8 cellular contexts compared by ENCODE assay signal in genomic region chr9:92963831-92964606, GRCh38.
DNase-seq lines count a peak whose midpoint lies in the region; ATAC-seq and TF ChIP-seq lines count a peak whose summit lies in the region.

No MANE protein-coding gene starts in this region.

- H3K4me3 Mint-ChIP-seq in memory B cell: peak overlapping the region; percentile 100
- H3K4me3 Mint-ChIP-seq in stimulated activated naive CD8-positive, alpha-beta T cell treated with anti-CD3 and anti-CD28 coated beads, Interleukin-15, Interleukin-2, amounts not matched to agents 100 ng/mL and 50 ng/mL, for 24 hours: peak overlapping the region; percentile 96

- peaks cover 6% of the 10 kb centered on the region for H3K9me3 ChIP-seq in OCI-LY3 (ENCODE audit: insufficient read depth, low read length)

- ATAC-seq in GM18502 (IDR thresholded peaks at IDR 0.05; ENCODE audit: poor library complexity, unreplicated experiment): peak; percentile 78
- peak; percentile 78 for ATAC-seq in HG02798 (IDR thresholded peaks at IDR 0.05; ENCODE audit: poor library complexity, unreplicated experiment)
- peak; percentile 84 for ATAC-seq in memory B cell (ENCODE audit: low read depth)

- no peak for TF ChIP-seq CTCF in OCI-LY3 (IDR thresholded peaks at IDR 0.05; ENCODE audit: low read depth, low read length)

- peak; percentile 78 for DNase-seq in activated effector memory CD4-positive, alpha-beta T cell treated with Interleukin-2 at 50 U/mL for 16 hours
- DNase-seq in memory B cell (ENCODE audit: low spot score in 2 of 2): peak; percentile 55 to 62
- DNase-seq in T1000 (lab: John Stamatoyannopoulos, UW): no peak
- no peak for DNase-seq in AG08395 (ENCODE audit: low spot score)

- H3K4me2 ChIP-seq in OCI-LY3 (ENCODE audit: low read length): peak overlapping the region; percentile 97

- H3K27ac ChIP-seq in OCI-LY3 (ENCODE audit: low read length): peak overlapping the region; percentile 64

- peak overlapping the region; percentile 58 for H2AFZ ChIP-seq in OCI-LY3 (ENCODE audit: low read depth, low read length)

- H3K27ac Mint-ChIP-seq in memory B cell: peak overlapping the region; percentile 99
- H3K27ac Mint-ChIP-seq in stimulated activated naive CD8-positive, alpha-beta T cell treated with anti-CD3 and anti-CD28 coated beads, Interleukin-15, Interleukin-2, amounts not matched to agents 100 ng/mL and 50 ng/mL, for 24 hours: peak overlapping the region; percentile 99

- peaks cover 39% of the 10 kb centered on the region for H3K4me1 ChIP-seq in OCI-LY3 (ENCODE audit: low read length)

- peaks cover 51% of the 10 kb centered on the region for H3K4me1 Mint-ChIP-seq in memory B cell
- H3K4me1 Mint-ChIP-seq in stimulated activated naive CD8-positive, alpha-beta T cell treated with anti-CD3 and anti-CD28 coated beads, Interleukin-15, Interleukin-2, amounts not matched to agents 100 ng/mL and 50 ng/mL, for 24 hours (ENCODE audit: low read depth): peaks cover 75% of the 10 kb centered on the region

- no peaks in the 10 kb centered on the region for H3K36me3 ChIP-seq in OCI-LY3 (replicated peaks; ENCODE audit: low read depth, low read length)

- no peaks in the 10 kb centered on the region for H3K9me3 Mint-ChIP-seq in memory B cell
- H3K9me3 Mint-ChIP-seq in stimulated activated naive CD8-positive, alpha-beta T cell treated with anti-CD3 and anti-CD28 coated beads, Interleukin-15, Interleukin-2, amounts not matched to agents 100 ng/mL and 50 ng/mL, for 24 hours: peaks cover 4% of the 10 kb centered on the region

- peak overlapping the region; percentile 84 for H3K4me3 ChIP-seq in OCI-LY3 (ENCODE audit: low read length)

- no peaks in the 10 kb centered on the region for H3K27me3 ChIP-seq in OCI-LY3 (ENCODE audit: low read depth, low read length)

- H4K20me1 ChIP-seq in OCI-LY3 (ENCODE audit: insufficient read depth, low read length): peaks cover 4% of the 10 kb centered on the region; the same call in 1 of the 2 replicates

- H3K9ac ChIP-seq in OCI-LY3 (ENCODE audit: low read length): peak overlapping the region; percentile 78

- peaks cover 11% of the 10 kb centered on the region for H3K36me3 Mint-ChIP-seq in memory B cell
- peaks cover 35% of the 10 kb centered on the region for H3K36me3 Mint-ChIP-seq in stimulated activated naive CD8-positive, alpha-beta T cell treated with anti-CD3 and anti-CD28 coated beads, Interleukin-15, Interleukin-2, amounts not matched to agents 100 ng/mL and 50 ng/mL, for 24 hours (ENCODE audit: low read depth)

- H3K27me3 Mint-ChIP-seq in memory B cell: no peaks in the 10 kb centered on the region
- H3K27me3 Mint-ChIP-seq in stimulated activated naive CD8-positive, alpha-beta T cell treated with anti-CD3 and anti-CD28 coated beads, Interleukin-15, Interleukin-2, amounts not matched to agents 100 ng/mL and 50 ng/mL, for 24 hours: no peaks in the 10 kb centered on the region

- peaks cover 12% of the 10 kb centered on the region; the same call in 1 of the 2 replicates for H3K79me2 ChIP-seq in OCI-LY3 (ENCODE audit: low read length)

Comparison
In these comparisons a context has a peak if more than half of its experiments do, and no peak if none do; other contexts are left out.
1. DNase-seq: peak in activated effector memory CD4-positive, alpha-beta T cell treated with Interleukin-2 at 50 U/mL for 16 hours (single experiment) and memory B cell (2 of 2); none in T1000 (single experiment) and AG08395 (single experiment).
2. Peak in every context shown above with its lines, with median percentiles within 50 percentile points of each other: ATAC-seq.